Comparison of ENCODE assay signal across 8 cellular contexts in the genomic region with DNA sequence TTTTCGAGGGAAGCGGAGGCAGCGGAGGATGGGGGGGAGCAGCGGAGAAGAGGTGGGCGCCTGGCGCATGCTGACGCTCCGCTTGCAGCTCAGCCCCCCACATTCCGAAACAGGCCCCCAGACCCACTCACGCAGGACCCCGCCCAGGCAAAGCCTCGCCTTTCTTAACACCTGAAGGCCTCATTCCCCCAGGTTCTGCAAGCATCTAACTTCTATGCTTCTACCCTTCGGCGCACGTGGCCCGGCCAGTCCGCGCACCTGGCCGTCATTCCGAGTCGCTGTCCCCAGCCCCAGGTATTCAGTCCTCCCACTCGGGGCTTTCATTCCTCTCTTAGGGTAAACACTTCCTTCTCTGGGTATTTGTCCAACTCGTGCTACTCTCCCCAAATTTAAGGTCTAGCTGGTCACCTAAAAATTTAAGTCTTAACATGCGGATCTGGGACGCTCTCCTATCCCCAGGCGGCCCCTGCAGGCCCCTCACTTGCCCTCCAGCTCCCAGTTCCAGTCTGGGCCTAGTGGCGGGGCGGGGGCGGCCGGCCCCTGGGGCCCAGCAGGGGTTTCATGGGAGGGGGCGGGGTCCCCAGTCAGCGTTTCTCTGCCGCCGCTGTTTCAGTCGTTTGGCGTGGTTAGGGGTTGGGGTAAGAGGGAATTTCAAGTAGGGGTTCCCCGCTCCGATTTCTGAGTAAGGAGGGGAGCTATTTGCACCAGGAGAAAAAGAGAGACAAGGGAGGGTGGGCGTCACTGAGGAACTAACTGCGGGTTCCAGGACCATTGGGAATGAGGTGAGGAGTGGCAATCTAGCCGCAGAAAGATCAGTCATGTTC. TPM values are rescaled to one million over a fixed set of nuclear protein-coding genes. Genes with fewer than 3 reads are reported as not detected.
DNase-seq lines count a peak whose midpoint lies in the region; ATAC-seq and TF ChIP-seq lines count a peak whose summit lies in the region.

No MANE protein-coding gene starts in this region.

- no peaks in the 10 kb centered on the region for H3K9me3 Mint-ChIP-seq in activated T-cell treated with anti-CD3 and anti-CD28 coated beads, Interleukin-2, amount 50 U/mL, for 24 hours

- peaks cover 17% of the 10 kb centered on the region for H3K4me1 ChIP-seq in rectal smooth muscle tissue (ENCODE audit: control insufficient read depth, insufficient read depth, low read length)

- H3K36me3 ChIP-seq in rectal smooth muscle tissue (ENCODE audit: control insufficient read depth, insufficient read depth, low read length) = no peaks in the 10 kb centered on the region

- ATAC-seq in GM21526 (IDR thresholded peaks at IDR 0.05; ENCODE audit: low FRiP score, unreplicated experiment) (no peak), HG02870 (IDR thresholded peaks at IDR 0.05; ENCODE audit: unreplicated experiment) (no peak)

- H3K27ac Mint-ChIP-seq in activated T-cell treated with anti-CD3 and anti-CD28 coated beads, Interleukin-2, amount 50 U/mL, for 24 hours = peak overlapping the region; percentile 96

- peaks cover 10% of the 10 kb centered on the region for H3K36me3 Mint-ChIP-seq in activated T-cell treated with anti-CD3 and anti-CD28 coated beads, Interleukin-2, amount 50 U/mL, for 24 hours (ENCODE audit: low read depth)

- peak overlapping the region; percentile 66; the same call in 1 of the 2 replicates for H3K4me3 ChIP-seq in GM08714 (ENCODE audit: low read length)
- peak overlapping the region; percentile 80 for H3K4me3 ChIP-seq in NB4 (ENCODE audit: low read depth, low read length)
- H3K4me3 ChIP-seq in fibroblast of the aortic adventitia (ENCODE audit: low read depth, low read length) = peak overlapping the region; percentile 79
- peak overlapping the region; percentile 88 for H3K4me3 ChIP-seq in rectal smooth muscle tissue (ENCODE audit: low read length)

- TF ChIP-seq CTCF in NB4 (IDR thresholded peaks at IDR 0.05; ENCODE audit: low read depth, low read length) = no peak
- no peak for TF ChIP-seq CTCF in fibroblast of the aortic adventitia (IDR thresholded peaks at IDR 0.05; ENCODE audit: insufficient read depth, low read length)

- H3K27me3 Mint-ChIP-seq in activated T-cell treated with anti-CD3 and anti-CD28 coated beads, Interleukin-2, amount 50 U/mL, for 24 hours = no peaks in the 10 kb centered on the region

- peak; percentile 89 for DNase-seq in NB4 (ENCODE audit: low read depth)
- DNase-seq in activated T-cell treated with anti-CD3 and anti-CD28 coated beads, Interleukin-2, amount 50 U/mL, for 24 hours = peak; percentile 80
- DNase-seq in fibroblast of the aortic adventitia (ENCODE audit: low read depth) = no peak
- DNase-seq in NCI-H1436 (lab: John Stamatoyannopoulos, UW) = no peak

- H3K27ac ChIP-seq in rectal smooth muscle tissue (ENCODE audit: low read depth, low read length) = peak overlapping the region; percentile 96

- H3K9ac ChIP-seq in rectal smooth muscle tissue (ENCODE audit: low read length) = peak overlapping the region; percentile 24

- TF ChIP-seq POLR2A in NB4 (IDR thresholded peaks at IDR 0.05; ENCODE audit: extremely low read depth, insufficient read length) = peak; percentile 68

- peaks cover 51% of the 10 kb centered on the region for H3K4me1 Mint-ChIP-seq in activated T-cell treated with anti-CD3 and anti-CD28 coated beads, Interleukin-2, amount 50 U/mL, for 24 hours (ENCODE audit: low read depth)

- no peaks in the 10 kb centered on the region for H3K27me3 ChIP-seq in rectal smooth muscle tissue (ENCODE audit: control insufficient read depth, insufficient read depth, low read length)

- H3K4me3 Mint-ChIP-seq in activated T-cell treated with anti-CD3 and anti-CD28 coated beads, Interleukin-2, amount 50 U/mL, for 24 hours = peak overlapping the region; percentile 83

RNA-seq across cellular contexts. Expression of a gene that starts 2.7 kb away (rescaled TPM):
- 14.0 and 15.4 TPM in 2 replicates for total RNA-seq in fibroblast of the aortic adventitia (ENCODE audit: low replicate concordance)

RNA-seq across cellular contexts. Expression of a gene that starts 6.5 kb away (rescaled TPM):
- total RNA-seq in fibroblast of the aortic adventitia (ENCODE audit: low replicate concordance) = not detected in 2 replicates

RNA-seq across cellular contexts. Expression of a gene that starts 16.7 kb away (rescaled TPM):
- 5.2 and 17.7 TPM in 2 replicates for total RNA-seq in fibroblast of the aortic adventitia (ENCODE audit: low replicate concordance)

RNA-seq across cellular contexts. Expression of a gene that starts 25.4 kb away (rescaled TPM):
- total RNA-seq in fibroblast of the aortic adventitia (ENCODE audit: low replicate concordance) = 24.0 and 80.7 TPM in 2 replicates

RNA-seq across cellular contexts. Expression of a gene that starts 29.3 kb away (rescaled TPM):
- 111 and 167 TPM in 2 replicates for total RNA-seq in fibroblast of the aortic adventitia (ENCODE audit: low replicate concordance)

Comparison
In these comparisons a context has a peak if more than half of its experiments do, and no peak if none do; other contexts are left out.
1. DNase-seq: peak in NB4 (single experiment) and activated T-cell treated with anti-CD3 and anti-CD28 coated beads, Interleukin-2, amount 50 U/mL, for 24 hours (single experiment); none in fibroblast of the aortic adventitia (single experiment) and NCI-H1436 (single experiment).
2. Peak in every context shown above with its lines, with median percentiles within 50 percentile points of each other: H3K4me3 ChIP-seq.